Comparison of ENCODE assay signal across 14 cellular contexts in genomic region chr13:21885714-21886224, GRCh38.
DNase-seq lines count a peak whose midpoint lies in the region; ATAC-seq and TF ChIP-seq lines count a peak whose summit lies in the region.
"Had no signal": no experiment of that assay in that cellular context is flagged by ENCODE, and none has a peak within 500 bp of the region (broad histone marks: within the 10 kb centered on the region; RNA-seq: fewer than 3 reads in every experiment).

No MANE protein-coding gene starts in this region.

- no peak overlapping the region for H2BK5ac ChIP-seq in neuronal stem cell (ENCODE audit: low read length)

- no peak for TF ChIP-seq CTCF in colonic mucosa (IDR thresholded peaks at IDR 0.05)
- no peak for TF ChIP-seq CTCF in esophagus muscularis mucosa (IDR thresholded peaks at IDR 0.05)
- no peak for TF ChIP-seq CTCF in vagina (IDR thresholded peaks at IDR 0.05)

- no peak overlapping the region for H3K23ac ChIP-seq in neuronal stem cell (ENCODE audit: low read depth, low read length, poor library complexity)

- H2BK120ac ChIP-seq in neuronal stem cell (ENCODE audit: low read depth, low read length): no peak overlapping the region

- POLR2A ChIA-PET in activated naive CD8-positive, alpha-beta T cell treated with anti-CD3 and anti-CD28 coated beads, Interleukin-2, amount 10 ng/mL, durations not matched to agents 7 days and 5 days (lab: Charles Lee): no interaction called here

- no peak for TF ChIP-seq EP300 in esophagus muscularis mucosa (IDR thresholded peaks at IDR 0.05)

- no peak overlapping the region for H2AK5ac ChIP-seq in neuronal stem cell (ENCODE audit: low read depth, low read length)

- no peak overlapping the region for H2BK15ac ChIP-seq in neuronal stem cell (ENCODE audit: low read length)

- H3K9me3 ChIP-seq in colonic mucosa (no peaks in the 10 kb centered on the region), esophagus muscularis mucosa (no peaks in the 10 kb centered on the region), vagina (no peaks in the 10 kb centered on the region), neuronal stem cell (replicated peaks in 1 of 2; ENCODE audit: control insufficient read depth in 2 of 2, insufficient read depth in 1 of 2, low read depth in 1 of 2, low read length in 2 of 2) (peaks cover 0 to 2% of the 10 kb centered on the region in 2 donors)

- peaks cover 7% of the 10 kb centered on the region for H3K27me3 Mint-ChIP-seq in activated naive CD8-positive, alpha-beta T cell treated with anti-CD3 and anti-CD28 coated beads, Interleukin-2, amount 10 ng/mL, durations not matched to agents 7 days and 5 days
- peaks cover 9% of the 10 kb centered on the region for H3K27me3 Mint-ChIP-seq in activated naive CD8-positive, alpha-beta T cell treated with anti-CD3 and anti-CD28 coated beads for 36 hours

- H3K4me3 ChIP-seq in colonic mucosa (no peak overlapping the region), esophagus muscularis mucosa (no peak overlapping the region), vagina (no peak overlapping the region), neuronal stem cell (ENCODE audit: low read length in 2 of 2) (no peak overlapping the region)

- H3K4me1 Mint-ChIP-seq in activated naive CD8-positive, alpha-beta T cell treated with anti-CD3 and anti-CD28 coated beads, Interleukin-2, amount 10 ng/mL, durations not matched to agents 7 days and 5 days: peaks cover 6% of the 10 kb centered on the region
- peaks cover 1% of the 10 kb centered on the region for H3K4me1 Mint-ChIP-seq in activated naive CD8-positive, alpha-beta T cell treated with anti-CD3 and anti-CD28 coated beads for 36 hours

- H3K4me3 Mint-ChIP-seq in activated naive CD8-positive, alpha-beta T cell treated with anti-CD3 and anti-CD28 coated beads, Interleukin-2, amount 10 ng/mL, durations not matched to agents 7 days and 5 days: peak overlapping the region; percentile 41
- no peak overlapping the region for H3K4me3 Mint-ChIP-seq in activated naive CD8-positive, alpha-beta T cell treated with anti-CD3 and anti-CD28 coated beads for 36 hours

- H3K14ac ChIP-seq in neuronal stem cell (ENCODE audit: low read length): no peak overlapping the region

- H3K9me3 Mint-ChIP-seq in activated naive CD8-positive, alpha-beta T cell treated with anti-CD3 and anti-CD28 coated beads, Interleukin-2, amount 10 ng/mL, durations not matched to agents 7 days and 5 days: peaks cover 3% of the 10 kb centered on the region
- no peaks in the 10 kb centered on the region for H3K9me3 Mint-ChIP-seq in activated naive CD8-positive, alpha-beta T cell treated with anti-CD3 and anti-CD28 coated beads for 36 hours

- H4K8ac ChIP-seq in neuronal stem cell (ENCODE audit: low read depth, low read length): no peak overlapping the region

- intact Hi-C loops in colonic mucosa (cut with DNase I): no loop called here
- intact Hi-C loops in esophagus muscularis mucosa (cut with DNase I): no loop called here
- intact Hi-C loops in vagina (cut with DNase I): no loop called here

- H3K79me1 ChIP-seq in neuronal stem cell (ENCODE audit: low read depth, low read length): no peaks in the 10 kb centered on the region

- no peaks in the 10 kb centered on the region for H3K36me3 ChIP-seq in colonic mucosa
- no peaks in the 10 kb centered on the region for H3K36me3 ChIP-seq in esophagus muscularis mucosa
- no peaks in the 10 kb centered on the region for H3K36me3 ChIP-seq in vagina
- H3K36me3 ChIP-seq in neuronal stem cell (replicated peaks in 1 of 2; ENCODE audit: control insufficient read depth in 2 of 2, insufficient read depth in 2 of 2, low read length in 2 of 2): peaks cover 0 to 4% of the 10 kb centered on the region in 2 donors

- H3K18ac ChIP-seq in neuronal stem cell (ENCODE audit: low read length): no peak overlapping the region

- H2AFZ ChIP-seq in neuronal stem cell (ENCODE audit: low read length): no peak overlapping the region

- TF ChIP-seq POLR2A in esophagus muscularis mucosa (IDR thresholded peaks at IDR 0.05; ENCODE audit: low read depth): no peak
- TF ChIP-seq POLR2A in vagina (IDR thresholded peaks at IDR 0.05): no peak

- no peak for ATAC-seq in activated naive CD8-positive, alpha-beta T cell treated with anti-CD3 and anti-CD28 coated beads, Interleukin-2, amount 10 ng/mL, durations not matched to agents 7 days and 5 days (ENCODE audit: low read depth)
- ATAC-seq in HG03045 (IDR thresholded peaks at IDR 0.05; ENCODE audit: unreplicated experiment) (no peak), HG02938 (IDR thresholded peaks at IDR 0.05; ENCODE audit: unreplicated experiment) (no peak)

- no peaks in the 10 kb centered on the region for H3K4me1 ChIP-seq in colonic mucosa
- H3K4me1 ChIP-seq in esophagus muscularis mucosa: peaks cover 0 to 10% (median 2%) of the 10 kb centered on the region in 4 donors
- no peaks in the 10 kb centered on the region for H3K4me1 ChIP-seq in vagina
- H3K4me1 ChIP-seq in neuronal stem cell (ENCODE audit: control insufficient read depth in 2 of 2, insufficient read depth in 1 of 2, low read depth in 1 of 2, low read length in 2 of 2): peaks cover 0 to 2% of the 10 kb centered on the region in 2 donors

- H3K4me2 ChIP-seq in neuronal stem cell (ENCODE audit: insufficient read depth, low read length, poor library complexity, severe bottlenecking): no peak overlapping the region

- H3K9ac ChIP-seq in colonic mucosa (ENCODE audit: low read depth in 2 of 2, low read length in 2 of 2) (no peak overlapping the region), neuronal stem cell (ENCODE audit: low read depth, low read length, poor library complexity) (no peak overlapping the region)

- no peak for DNase-seq in activated naive CD8-positive, alpha-beta T cell treated with anti-CD3 and anti-CD28 coated beads, Interleukin-2, amount 10 ng/mL, durations not matched to agents 7 days and 5 days
- no peak for DNase-seq in activated naive CD8-positive, alpha-beta T cell treated with anti-CD3 and anti-CD28 coated beads for 36 hours
- peak; percentile 3 for DNase-seq in colonic mucosa
- peak; percentile 88 for DNase-seq in esophagus muscularis mucosa (ENCODE audit: extremely low spot score)
- DNase-seq in vagina (ENCODE audit: extremely low spot score in 2 of 2): peak; percentile 58
- no peak for DNase-seq in neuronal stem cell (ENCODE audit: low spot score)
- DNase-seq: C1 segment of cervical spinal cord; Calu3; CD4-positive, alpha-beta memory T cell; DND-41; H7; HCEC 1CT had no signal

- 94% methylated on average over 12 of the region's 12 CpGs for WGBS in esophagus muscularis mucosa
- no CpG with 5 or more reads among the region's 12 CpGs for WGBS in neuronal stem cell (ENCODE audit: extremely low coverage in 2 of 2, insufficient read length in 2 of 2, insufficient replicate concordance in 1 of 2), 2 donors

- no peak overlapping the region for H2BK12ac ChIP-seq in neuronal stem cell (ENCODE audit: low read length)

- H3K27me3 ChIP-seq in colonic mucosa: no peaks in the 10 kb centered on the region
- H3K27me3 ChIP-seq in esophagus muscularis mucosa: no peaks in the 10 kb centered on the region
- H3K27me3 ChIP-seq in vagina: no peaks in the 10 kb centered on the region
- no peaks in the 10 kb centered on the region for H3K27me3 ChIP-seq in neuronal stem cell (ENCODE audit: control insufficient read depth in 3 of 3, insufficient read depth in 3 of 3, low read depth in 1 of 3, low read length in 3 of 3)

- H3K27ac ChIP-seq in colonic mucosa: no peak overlapping the region
- no peak overlapping the region for H3K27ac ChIP-seq in esophagus muscularis mucosa (replicated peaks in 1 of 4)
- no peak overlapping the region for H3K27ac ChIP-seq in vagina
- no peak overlapping the region for H3K27ac ChIP-seq in neuronal stem cell (replicated peaks; ENCODE audit: low read length)

- peak overlapping the region; percentile 66 for H3K27ac Mint-ChIP-seq in activated naive CD8-positive, alpha-beta T cell treated with anti-CD3 and anti-CD28 coated beads, Interleukin-2, amount 10 ng/mL, durations not matched to agents 7 days and 5 days
- H3K27ac Mint-ChIP-seq in activated naive CD8-positive, alpha-beta T cell treated with anti-CD3 and anti-CD28 coated beads for 36 hours: no peak overlapping the region

- no peak overlapping the region for H4K91ac ChIP-seq in neuronal stem cell (ENCODE audit: low read depth, low read length, poor library complexity)

- no peak overlapping the region for H3K4ac ChIP-seq in neuronal stem cell (ENCODE audit: low read length)

- no peaks in the 10 kb centered on the region for H3K36me3 Mint-ChIP-seq in activated naive CD8-positive, alpha-beta T cell treated with anti-CD3 and anti-CD28 coated beads, Interleukin-2, amount 10 ng/mL, durations not matched to agents 7 days and 5 days
- no peaks in the 10 kb centered on the region for H3K36me3 Mint-ChIP-seq in activated naive CD8-positive, alpha-beta T cell treated with anti-CD3 and anti-CD28 coated beads for 36 hours

Comparison
In these comparisons a context has a peak if more than half of its experiments do, and no peak if none do; other contexts are left out.
1. DNase-seq: peak in colonic mucosa (single experiment), esophagus muscularis mucosa (single experiment) and vagina (2 of 2); none in activated naive CD8-positive, alpha-beta T cell treated with anti-CD3 and anti-CD28 coated beads, Interleukin-2, amount 10 ng/mL, durations not matched to agents 7 days and 5 days (single experiment), activated naive CD8-positive, alpha-beta T cell treated with anti-CD3 and anti-CD28 coated beads for 36 hours (single experiment) and neuronal stem cell (single experiment).